ENCODE assay signal across 10 cellular contexts in the genomic region with DNA sequence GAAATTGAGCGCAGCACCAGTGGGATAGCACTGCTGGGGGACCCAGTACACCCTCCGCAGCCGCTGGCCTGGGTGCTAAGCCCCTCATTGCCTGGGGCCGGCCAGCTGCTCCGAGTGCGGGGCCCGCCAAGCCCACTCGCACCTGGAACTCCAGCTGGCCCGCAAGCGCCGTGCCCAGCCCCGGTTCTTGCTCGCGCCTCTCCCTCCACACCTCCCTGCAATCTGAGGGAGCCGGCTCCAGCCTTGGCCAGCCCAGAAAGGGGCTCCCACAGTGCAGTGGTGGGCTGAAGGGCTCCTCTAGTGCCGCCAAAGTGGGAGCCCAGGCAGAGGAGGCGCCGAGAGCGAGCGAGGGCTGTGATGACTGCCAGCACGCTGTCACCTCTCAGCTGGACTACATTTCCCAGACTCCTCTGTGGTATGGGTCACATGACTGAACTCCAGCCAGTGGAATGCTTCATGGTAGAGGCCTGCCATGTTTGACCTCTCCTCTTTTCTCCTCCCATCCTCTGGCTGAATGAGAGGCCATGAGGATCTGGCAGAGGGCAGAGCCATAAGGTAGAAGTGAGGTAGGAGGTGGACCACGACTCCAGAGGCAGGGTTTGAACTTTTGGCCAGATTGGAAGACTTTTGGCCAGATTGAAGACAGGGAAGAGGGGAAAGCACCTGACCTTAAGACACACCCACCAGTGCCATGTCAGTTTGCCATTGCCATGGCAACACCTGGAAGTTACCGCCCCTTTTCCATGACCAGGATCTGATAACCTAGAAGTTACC. TPM values are rescaled to one million over a fixed set of nuclear protein-coding genes. Genes with fewer than 3 reads are reported as not detected.
A peak's percentile ranks its signal among the peaks of the same experiment; 100 is the strongest.
DNase-seq lines count a peak whose midpoint lies in the region; ATAC-seq and TF ChIP-seq lines count a peak whose summit lies in the region.
"Had no signal": no experiment of that assay in that cellular context is flagged by ENCODE, and none has a peak within 500 bp of the region (broad histone marks: within the 10 kb centered on the region; RNA-seq: fewer than 3 reads in every experiment).

No MANE protein-coding gene starts in this region.

- peak overlapping the region in 1 of 2 donors; percentile 87 for H3K27ac Mint-ChIP-seq in activated naive CD4-positive, alpha-beta T cell treated with anti-CD3 and anti-CD28 coated beads, Interleukin-2, amount 50 U/mL, for 72 hours
- peak overlapping the region; percentile 49 for H3K27ac Mint-ChIP-seq in endothelial cell (ENCODE audit: unreplicated experiment)

- H3K27ac ChIP-seq in transverse colon: no peak overlapping the region
- H3K27ac ChIP-seq: heart right ventricle, HL-60 had no signal

- no peaks in the 10 kb centered on the region for H3K36me3 Mint-ChIP-seq in activated naive CD4-positive, alpha-beta T cell treated with anti-CD3 and anti-CD28 coated beads, Interleukin-2, amount 50 U/mL, for 72 hours
- no peaks in the 10 kb centered on the region for H3K36me3 Mint-ChIP-seq in endothelial cell (ENCODE audit: low read depth, unreplicated experiment)

- H3K27me3 ChIP-seq in transverse colon: peaks cover 10% of the 10 kb centered on the region

- no peaks in the 10 kb centered on the region for H3K36me3 ChIP-seq in transverse colon
- H3K36me3 ChIP-seq: heart right ventricle had no signal

- ATAC-seq in activated naive CD4-positive, alpha-beta T cell treated with anti-CD3 and anti-CD28 coated beads, Interleukin-2, amount 50 U/mL, for 72 hours: peak; percentile 74 to 96
- no peak for ATAC-seq in GM21515 (IDR thresholded peaks at IDR 0.05; ENCODE audit: unreplicated experiment)

- no peak for TF ChIP-seq EP300 in transverse colon (IDR thresholded peaks at IDR 0.05; ENCODE audit: low read depth)

- no peak overlapping the region for H3K4me3 Mint-ChIP-seq in endothelial cell (ENCODE audit: unreplicated experiment)

- no peak for TF ChIP-seq POLR2A in transverse colon (IDR thresholded peaks at IDR 0.05)

- H3K27me3 Mint-ChIP-seq in endothelial cell (ENCODE audit: unreplicated experiment): no peaks in the 10 kb centered on the region

- no peak overlapping the region for H3K4me3 ChIP-seq in transverse colon
- H3K4me3 ChIP-seq: heart right ventricle had no signal

- DNase-seq in activated naive CD4-positive, alpha-beta T cell treated with anti-CD3 and anti-CD28 coated beads, Interleukin-2, amount 50 U/mL, for 72 hours (ENCODE audit: low spot score in 2 of 2): peak in 1 of 2 donors; percentile 49
- DNase-seq in activated naive CD4-positive, alpha-beta T cell treated with Interleukin-2 at 50 U/mL for 16 hours: no peak
- DNase-seq in OCI-M1 (lab: John Stamatoyannopoulos, UW) (peak; percentile 93), endothelial cell (ENCODE audit: low spot score) (no peak), transverse colon (peak; percentile 6), GM03348 (ENCODE audit: low spot score) (no peak), KBM-7 (no peak)
- DNase-seq: heart right ventricle had no signal

- intact Hi-C loops in transverse colon (cut with DNase I; ENCODE audit: low total_unique reads): no loop called here

- H3K9me3 ChIP-seq in transverse colon: no peaks in the 10 kb centered on the region
- H3K9me3 ChIP-seq: heart right ventricle had no signal

- no peak for TF ChIP-seq CTCF in endothelial cell (IDR thresholded peaks at IDR 0.05; ENCODE audit: unreplicated experiment)
- TF ChIP-seq CTCF in transverse colon (IDR thresholded peaks at IDR 0.05): no peak

- peaks cover 0 to 4% of the 10 kb centered on the region in 2 donors for H3K9me3 Mint-ChIP-seq in activated naive CD4-positive, alpha-beta T cell treated with anti-CD3 and anti-CD28 coated beads, Interleukin-2, amount 50 U/mL, for 72 hours
- no peaks in the 10 kb centered on the region for H3K9me3 Mint-ChIP-seq in endothelial cell (ENCODE audit: unreplicated experiment)

- in situ Hi-C loops in transverse colon (cut with MboI; ENCODE audit: low pct_ligation_motif_present in 1 of 4, low pct_unique_long_range_greater_than_20kb in 1 of 4, low sequenced_read_pairs in 3 of 4) (no loop called here), KBM-7 (cut with MboI; ENCODE audit: low pct_unique_long_range_greater_than_20kb, low sequenced_read_pairs) (no loop called here)

- no peaks in the 10 kb centered on the region for H3K4me1 ChIP-seq in transverse colon

- 93% methylated on average over 16 of the region's 23 CpGs; no CpG with 5 or more reads in 1 of the 2 donors for WGBS in transverse colon (ENCODE audit: low coverage in 1 of 2), 2 donors

- H3K4me1 Mint-ChIP-seq in endothelial cell (ENCODE audit: unreplicated experiment): peaks cover 4% of the 10 kb centered on the region

RNA-seq across cellular contexts. Expression of a gene that starts 6.2 kb away (rescaled TPM):
- total RNA-seq in activated naive CD4-positive, alpha-beta T cell treated with anti-CD3 and anti-CD28 coated beads, Interleukin-2, amount 50 U/mL, for 72 hours: not detected
- total RNA-seq in endothelial cell (ENCODE audit: unreplicated experiment) (not detected), transverse colon (not detected)
- total RNA-seq: heart right ventricle had no signal

RNA-seq across cellular contexts. Expression of a gene that starts 38.4 kb away (rescaled TPM):
- not detected for total RNA-seq in activated naive CD4-positive, alpha-beta T cell treated with anti-CD3 and anti-CD28 coated beads, Interleukin-2, amount 50 U/mL, for 72 hours
- total RNA-seq in endothelial cell (ENCODE audit: unreplicated experiment): 0.54 TPM
- 100 to 1,000 TPM in 1 of 4 donors, 10 to 100 TPM in 3; 17.9 to 119 (median 43.6) TPM for total RNA-seq in transverse colon

Comparison
In these comparisons a context has a peak if more than half of its experiments do, and no peak if none do; other contexts are left out.
1. DNase-seq: peak in OCI-M1 (single experiment) and transverse colon (single experiment); none in activated naive CD4-positive, alpha-beta T cell treated with Interleukin-2 at 50 U/mL for 16 hours (single experiment), endothelial cell (single experiment), GM03348 (single experiment) and KBM-7 (single experiment).
2. RNA of a gene that starts 38.4 kb away (total RNA-seq): 17.9 to 119 TPM in transverse colon; 0.54 TPM in endothelial cell (single experiment) and not detected in activated naive CD4-positive, alpha-beta T cell treated with anti-CD3 and anti-CD28 coated beads, Interleukin-2, amount 50 U/mL, for 72 hours; every median in the first group is over 10 times any median in the second.